Comparison of ENCODE assay signal across 16 cellular contexts in the genomic region with DNA sequence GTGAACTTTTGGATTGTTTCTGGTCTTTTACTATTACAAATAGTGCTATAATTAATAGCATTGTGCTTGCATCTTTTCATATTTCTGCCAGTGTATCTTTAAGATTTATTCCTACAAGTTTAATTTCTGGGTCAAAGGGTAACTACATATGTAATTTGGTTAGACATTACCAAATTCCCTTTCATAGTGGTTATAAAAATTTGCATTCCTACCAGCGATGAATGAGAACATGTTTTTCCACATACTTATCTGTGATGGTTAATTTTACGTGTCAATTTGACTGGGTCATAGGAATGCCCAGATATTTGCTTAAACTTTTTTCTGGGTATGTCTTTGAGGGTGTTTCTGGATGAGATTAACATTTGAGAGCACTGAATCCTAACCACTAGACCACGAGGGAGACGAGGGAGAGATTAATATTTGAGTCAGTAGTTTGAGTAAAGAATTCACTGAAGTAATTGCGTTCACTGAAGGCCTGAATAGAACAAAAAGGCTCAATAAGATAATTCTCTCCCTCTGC.
A peak's percentile ranks its signal among the peaks of the same experiment; 100 is the strongest.
DNase-seq lines count a peak whose midpoint lies in the region; ATAC-seq, FAIRE-seq and TF ChIP-seq lines count a peak whose summit lies in the region.
"Had no signal": no experiment of that assay in that cellular context is flagged by ENCODE, and none has a peak within 500 bp of the region (broad histone marks: within the 10 kb centered on the region; RNA-seq: fewer than 3 reads in every experiment).

No MANE protein-coding gene starts in this region.

- H3K9me3 Mint-ChIP-seq in neural progenitor cell, result no peaks in the 10 kb centered on the region
- H3K9me3 Mint-ChIP-seq in CD8-positive, alpha-beta T cell, result no peaks in the 10 kb centered on the region
- H3K9me3 Mint-ChIP-seq: HFFc6 had no signal

- intact Hi-C loops in IMR-90 (cut with micrococcal nuclease), result no loop called here
- intact Hi-C loops in CD8-positive, alpha-beta T cell (cut with DNase I, micrococcal nuclease), result no loop called here

- TF ChIP-seq CTCF in IMR-90 (conservative IDR thresholded peaks at IDR 0.05; ENCODE audit: low read depth, low read length), result no peak
- TF ChIP-seq CTCF in retinal pigment epithelial cell (conservative IDR thresholded peaks at IDR 0.05; ENCODE audit: low read depth, low read length), result no peak
- TF ChIP-seq CTCF in neural progenitor cell (IDR thresholded peaks at IDR 0.05), result no peak
- no peak for TF ChIP-seq CTCF in CD8-positive, alpha-beta T cell (IDR thresholded peaks at IDR 0.05)

- H3K18ac ChIP-seq in IMR-90 (ENCODE audit: low read depth, low read length), result no peak overlapping the region

- H3K4ac ChIP-seq in IMR-90 (ENCODE audit: low read depth, low read length), result no peak overlapping the region

- no peak overlapping the region for H4K91ac ChIP-seq in IMR-90 (ENCODE audit: insufficient read depth, low read depth, low read length)

- H3K4me3 ChIP-seq in IMR-90 (ENCODE audit: insufficient read depth, low read depth, low read length) (no peak overlapping the region), retinal pigment epithelial cell (ENCODE audit: low read length) (no peak overlapping the region), neural progenitor cell (no peak overlapping the region)
- H3K4me3 ChIP-seq in CD8-positive, alpha-beta T cell (ENCODE audit: low read depth, low read length), result no peak overlapping the region
- H3K4me3 ChIP-seq: BLaER1 had no signal

- H3K9me3 ChIP-seq in IMR-90 (ENCODE audit: control insufficient read depth, insufficient read depth, low read length) (no peaks in the 10 kb centered on the region), neural progenitor cell (ENCODE audit: low read depth) (no peaks in the 10 kb centered on the region)
- H3K9me3 ChIP-seq in CD8-positive, alpha-beta T cell (ENCODE audit: low read length), result no peaks in the 10 kb centered on the region
- H3K9me3 ChIP-seq: BLaER1 had no signal

- no peak for DNase-seq in IMR-90
- no peak for DNase-seq in RCC 7860 (ENCODE audit: low spot score)
- peak; percentile 10 for DNase-seq in retinal pigment epithelial cell (ENCODE audit: low read depth)
- DNase-seq in neural progenitor cell (ENCODE audit: low spot score), result no peak
- no peak for DNase-seq in CD8-positive, alpha-beta T cell
- DNase-seq: 8988T, AML-193, DMS53, GF-D8, HCEC 1CT, HFFc6 had no signal

- no peaks in the 10 kb centered on the region for H3K36me3 Mint-ChIP-seq in neural progenitor cell
- H3K36me3 Mint-ChIP-seq in CD8-positive, alpha-beta T cell, result no peaks in the 10 kb centered on the region

- H2AK9ac ChIP-seq in IMR-90 (replicated peaks; ENCODE audit: low read depth, low read length, poor library complexity), result no peak overlapping the region

- H3K4me1 ChIP-seq in IMR-90 (ENCODE audit: control insufficient read depth, insufficient read depth, low read length) (peaks cover 1% of the 10 kb centered on the region), neural progenitor cell (no peaks in the 10 kb centered on the region)
- no peaks in the 10 kb centered on the region for H3K4me1 ChIP-seq in CD8-positive, alpha-beta T cell (ENCODE audit: insufficient read depth, low read length)
- H3K4me1 ChIP-seq: BLaER1 had no signal

- ATAC-seq in IMR-90 (ENCODE audit: low read depth), result no peak
- ATAC-seq in GM19452 (IDR thresholded peaks at IDR 0.05; ENCODE audit: unreplicated experiment), result no peak
- ATAC-seq in HG03025 (IDR thresholded peaks at IDR 0.05; ENCODE audit: low FRiP score, unreplicated experiment), result no peak
- ATAC-seq in CD8-positive, alpha-beta T cell, result no peak

- H2BK120ac ChIP-seq in IMR-90 (ENCODE audit: low read depth, low read length), result peak overlapping the region; percentile 57; the same call in 1 of the 2 replicates

- no peak overlapping the region for H3K4me3 Mint-ChIP-seq in neural progenitor cell
- H3K4me3 Mint-ChIP-seq in CD8-positive, alpha-beta T cell, result no peak overlapping the region
- H3K4me3 Mint-ChIP-seq: HFFc6 had no signal

- no peak overlapping the region for H3K27ac Mint-ChIP-seq in neural progenitor cell
- no peak overlapping the region for H3K27ac Mint-ChIP-seq in CD8-positive, alpha-beta T cell
- H3K27ac Mint-ChIP-seq: HFFc6 had no signal

- H2BK15ac ChIP-seq in IMR-90 (ENCODE audit: low read depth, low read length), result no peak overlapping the region; the same call in 2 of the 3 replicates

- in situ Hi-C loops in IMR-90 (cut with MboI; ENCODE audit: low sequenced_read_pairs), result no loop called here

- H2AK5ac ChIP-seq in IMR-90 (ENCODE audit: low read depth, low read length), result no peak overlapping the region

- H4K20me1 ChIP-seq in IMR-90 (ENCODE audit: insufficient read depth, low read length) (no peaks in the 10 kb centered on the region), neural progenitor cell (ENCODE audit: low read depth) (no peaks in the 10 kb centered on the region)
- H4K20me1 ChIP-seq: BLaER1 had no signal

- FAIRE-seq in RCC 7860 (lab: Jason Lieb, UNC), result peak; percentile 39
- peak; percentile 68 for FAIRE-seq in colon (lab: Jason Lieb, UNC)
- FAIRE-seq: GM19239 had no signal

- no peaks in the 10 kb centered on the region for H3K27me3 Mint-ChIP-seq in neural progenitor cell (ENCODE audit: insufficient read depth, low read depth)
- H3K27me3 Mint-ChIP-seq in CD8-positive, alpha-beta T cell (ENCODE audit: low read depth), result peaks cover 2% of the 10 kb centered on the region

- TF ChIP-seq POLR2A in IMR-90 (IDR thresholded peaks at IDR 0.05; ENCODE audit: low read depth, low read length), result no peak

- WGBS in IMR-90 (ENCODE audit: extremely low coverage in 2 of 2, insufficient read length in 1 of 2), 2 experiments, result no CpG with 5 or more reads among the region's 5 CpGs

- no peak overlapping the region for H3K23ac ChIP-seq in IMR-90 (ENCODE audit: low read depth, low read length)

- no peaks in the 10 kb centered on the region for H3K36me3 ChIP-seq in IMR-90 (ENCODE audit: control insufficient read depth, insufficient read depth, low read length)
- H3K36me3 ChIP-seq in neural progenitor cell, result no peaks in the 10 kb centered on the region
- H3K36me3 ChIP-seq in CD8-positive, alpha-beta T cell (ENCODE audit: insufficient read depth, low read length), result no peaks in the 10 kb centered on the region
- H3K36me3 ChIP-seq: BLaER1 had no signal

- H2AFZ ChIP-seq in IMR-90 (replicated peaks; ENCODE audit: low read length, poor library complexity) (no peak overlapping the region), neural progenitor cell (replicated peaks) (no peak overlapping the region)

- no peak overlapping the region for H4K8ac ChIP-seq in IMR-90 (ENCODE audit: low read depth in 2 of 2, low read length in 2 of 2)

- TF ChIP-seq RAD21 in IMR-90 (IDR thresholded peaks at IDR 0.05; ENCODE audit: low read length), result no peak

- H2BK20ac ChIP-seq in IMR-90 (ENCODE audit: low read depth, low read length), result no peak overlapping the region

- H3K27me3 ChIP-seq in IMR-90 (ENCODE audit: control insufficient read depth, insufficient read depth, low read length), result peaks cover 4% of the 10 kb centered on the region; the same call in 1 of the 2 replicates
- no peaks in the 10 kb centered on the region for H3K27me3 ChIP-seq in neural progenitor cell
- H3K27me3 ChIP-seq in CD8-positive, alpha-beta T cell (ENCODE audit: insufficient read depth, low read length), result no peaks in the 10 kb centered on the region
- H3K27me3 ChIP-seq: BLaER1 had no signal

- dilution Hi-C loops in IMR-90 (cut with HindIII; ENCODE audit: low sequenced_read_pairs, unreplicated experiment), result no loop called here

- H3K56ac ChIP-seq in IMR-90 (ENCODE audit: extremely low read depth, insufficient read depth, low read length), result no peak overlapping the region

- H4K5ac ChIP-seq in IMR-90 (ENCODE audit: low read depth, low read length), result no peak overlapping the region

- BruUV-seq in IMR-90 (replicated peaks; lab: Mats Ljungman, UMichigan), result no TSS peak

- no peaks in the 10 kb centered on the region for H3F3A ChIP-seq in neural progenitor cell (ENCODE audit: low read depth)

- no peak overlapping the region for H2BK5ac ChIP-seq in IMR-90 (ENCODE audit: low read depth, low read length, poor library complexity, severe bottlenecking)

- CTCF ChIA-PET in IMR-90 (lab: Yijun Ruan, JAX), result no interaction called here
- CTCF ChIA-PET in CD8-positive, alpha-beta T cell (lab: Charles Lee), result no interaction called here

- H3K27ac ChIP-seq in IMR-90 (ENCODE audit: insufficient read depth, low read length), result no peak overlapping the region
- no peak overlapping the region for H3K27ac ChIP-seq in neural progenitor cell
- H3K27ac ChIP-seq in CD8-positive, alpha-beta T cell (ENCODE audit: low read depth, low read length), result no peak overlapping the region
- H3K27ac ChIP-seq: BLaER1 had no signal

- no peaks in the 10 kb centered on the region for H3K4me1 Mint-ChIP-seq in neural progenitor cell
- H3K4me1 Mint-ChIP-seq in CD8-positive, alpha-beta T cell (ENCODE audit: low read depth), result no peaks in the 10 kb centered on the region

- H3K79me1 ChIP-seq in IMR-90 (ENCODE audit: low read depth in 1 of 2, low read length in 2 of 2), result no peaks in the 10 kb centered on the region

- no peaks in the 10 kb centered on the region for H3K79me2 ChIP-seq in neural progenitor cell (ENCODE audit: low read depth)

- H3K14ac ChIP-seq in IMR-90 (replicated peaks; ENCODE audit: low read depth, low read length), result no peak overlapping the region

- H3K9ac ChIP-seq in IMR-90 (ENCODE audit: low read depth, low read length), result no peak overlapping the region
- H3K9ac ChIP-seq in neural progenitor cell, result no peak overlapping the region
- H3K9ac ChIP-seq: BLaER1 had no signal

- POLR2A ChIA-PET in IMR-90 (lab: Charles Lee; ENCODE audit: unreplicated experiment), result no interaction called here
- POLR2A ChIA-PET in CD8-positive, alpha-beta T cell (lab: Charles Lee), result no interaction called here

- H3K4me2 ChIP-seq in IMR-90 (ENCODE audit: low read depth, low read length) (no peak overlapping the region), neural progenitor cell (no peak overlapping the region)
- H3K4me2 ChIP-seq: BLaER1 had no signal

- no peaks in the 10 kb centered on the region; the same call in 1 of the 2 replicates for H3K9me1 ChIP-seq in IMR-90 (ENCODE audit: insufficient read depth, low read length)

TF ChIP-seq in IMR-90, 13 proteins besides CTCF, POLR2A, EP300 and RAD21:
- TF ChIP-seq BHLHE40 (IDR thresholded peaks at IDR 0.05; ENCODE audit: low read depth, low read length) (no peak), RCOR1 (IDR thresholded peaks at IDR 0.05; ENCODE audit: insufficient replicate concordance, low read length) (no peak), MAZ (IDR thresholded peaks at IDR 0.05; ENCODE audit: borderline replicate concordance, low read depth, low read length) (no peak)
